8 cellular contexts compared by ENCODE assay signal in the genomic region with DNA sequence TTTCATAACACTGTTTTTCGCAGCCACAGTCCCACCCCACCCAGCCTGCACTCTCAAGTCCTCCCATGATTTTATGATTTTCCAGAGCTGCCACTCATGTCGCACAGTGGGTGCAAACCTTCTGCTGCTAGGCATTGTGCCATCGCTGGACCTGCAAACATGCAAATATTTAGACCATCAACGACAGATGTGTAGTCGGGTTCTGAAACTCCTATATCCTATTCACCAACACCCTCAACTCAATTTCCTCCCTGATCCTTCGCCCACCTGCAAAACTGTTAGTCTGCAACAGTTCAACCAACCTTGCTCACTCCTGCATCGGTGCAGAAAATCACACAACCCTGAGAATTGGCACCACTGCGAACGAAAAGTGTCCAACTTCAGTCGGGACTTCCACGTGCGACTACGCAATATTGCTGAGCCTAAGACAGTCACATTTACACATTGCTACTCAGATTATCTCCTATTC. TPM values are rescaled to one million over a fixed set of nuclear protein-coding genes. Genes with fewer than 3 reads are reported as not detected.
DNase-seq lines count a peak whose midpoint lies in the region; ATAC-seq, FAIRE-seq and TF ChIP-seq lines count a peak whose summit lies in the region.

No MANE protein-coding gene starts in this region.

- ATAC-seq in T-helper 17 cell, result no peak
- no peak for ATAC-seq in naive thymus-derived CD4-positive, alpha-beta T cell

- POLR2A ChIA-PET in endothelial cell of umbilical vein (lab: Charles Lee), result interaction anchor here (1.1 kb wide), 1 partner anchor 593 kb away, joined by 3 read pairs; no protein-coding TSS in a partner anchor
- POLR2A ChIA-PET in naive thymus-derived CD4-positive, alpha-beta T cell (lab: Charles Lee), result interaction anchor here (0.5 to 1.7 kb wide), 8 partner anchors 9 to 1068 kb away, joined by 3 to 6 read pairs (median 4); partner anchors contain the start of genes NOP58, TMEM237 and TRAK2

- peak overlapping the region; percentile 94 for H3K4me2 ChIP-seq in endothelial cell of umbilical vein (ENCODE audit: insufficient read depth, low read length)

- H3K27me3 Mint-ChIP-seq in HFFc6 (ENCODE audit: insufficient read depth) (peaks cover 2% of the 10 kb centered on the region), T-helper 17 cell (peaks cover 23% of the 10 kb centered on the region)
- H3K27me3 Mint-ChIP-seq in naive thymus-derived CD4-positive, alpha-beta T cell, result peaks cover 0 to 24% (median 0%) of the 10 kb centered on the region in 5 donors

- H2AFZ ChIP-seq in endothelial cell of umbilical vein (ENCODE audit: low read depth, low read length), result peak overlapping the region; percentile 99

- H3K36me3 ChIP-seq in endothelial cell of umbilical vein (ENCODE audit: control insufficient read depth in 2 of 2, extremely low read depth in 1 of 2, insufficient read depth in 2 of 2, low read length in 2 of 2), result no peaks in the 10 kb centered on the region
- peaks cover 0 to 4% (median 0%) of the 10 kb centered on the region in 3 experiments for H3K36me3 ChIP-seq in naive thymus-derived CD4-positive, alpha-beta T cell (ENCODE audit: control insufficient read depth in 2 of 3, insufficient read depth in 3 of 3, low read length in 3 of 3)

- peak overlapping the region; percentile 49 to 90 (median 79) for H3K4me3 ChIP-seq in endothelial cell of umbilical vein (replicated peaks in 1 of 3; ENCODE audit: insufficient read depth in 1 of 3, low read depth in 1 of 3, low read length in 3 of 3)
- H3K4me3 ChIP-seq in naive thymus-derived CD4-positive, alpha-beta T cell (ENCODE audit: low read length), result peak overlapping the region; percentile 96

- BruUV-seq in endothelial cell of umbilical vein (replicated peaks; lab: Mats Ljungman, UMichigan), result no TSS peak

- CTCF ChIA-PET in endothelial cell of umbilical vein (lab: Charles Lee), result interaction anchor here (0.8 to 1.6 kb wide), 4 partner anchors 13 to 79 kb away, joined by 3 to 14 read pairs (median 3); no protein-coding TSS in a partner anchor
- CTCF ChIA-PET in naive thymus-derived CD4-positive, alpha-beta T cell (lab: Charles Lee), result interaction anchor here (0.6 kb wide), 1 partner anchor 80 kb away, joined by 4 read pairs; no protein-coding TSS in a partner anchor

- H4K20me1 ChIP-seq in endothelial cell of umbilical vein (replicated peaks; ENCODE audit: control insufficient read depth, extremely low read depth, insufficient read depth, low read length), result no peaks in the 10 kb centered on the region

- TF ChIP-seq POLR2A in endothelial cell of umbilical vein (IDR thresholded peaks at IDR 0.05; ENCODE audit: low read depth, low read length), result no peak

- H3K4me1 Mint-ChIP-seq in HFFc6 (ENCODE audit: low read depth), result peaks cover 49% of the 10 kb centered on the region
- H3K4me1 Mint-ChIP-seq in T-helper 17 cell, result peaks cover 21% of the 10 kb centered on the region
- H3K4me1 Mint-ChIP-seq in naive thymus-derived CD4-positive, alpha-beta T cell, result peaks cover 5 to 36% (median 21%) of the 10 kb centered on the region in 7 donors

- no peaks in the 10 kb centered on the region for H3K9me3 Mint-ChIP-seq in HFFc6
- peaks cover 0 to 3% (median 0%) of the 10 kb centered on the region in 11 donors for H3K9me3 Mint-ChIP-seq in naive thymus-derived CD4-positive, alpha-beta T cell

- FAIRE-seq in endothelial cell of umbilical vein (lab: Jason Lieb, UNC) (no peak), urothelium cell line (lab: Jason Lieb, UNC) (no peak)

- intact Hi-C loops in endothelial cell of umbilical vein (cut with micrococcal nuclease), result loop anchor here (2.0 to 5.0 kb wide), 3 partner anchors 85 to 331 kb away; partner anchors contain the start of genes STRADB, TMEM237 and TRAK2
- intact Hi-C loops in naive thymus-derived CD4-positive, alpha-beta T cell (cut with micrococcal nuclease), result loop anchor here (1.0 to 10.0 kb wide), 27 partner anchors 139 to 1457 kb away; partner anchors contain the start of genes BMPR2 (in 2 of the 2), CARF (in 1 of the 2), CASP10 (in 1 of the 2) and CFLAR (in 1 of the 2)

- peak overlapping the region; percentile 14 for H3K27ac ChIP-seq in endothelial cell of umbilical vein (ENCODE audit: insufficient read depth, low read depth, low read length)
- H3K27ac ChIP-seq in naive thymus-derived CD4-positive, alpha-beta T cell (ENCODE audit: low read depth, low read length), result peak overlapping the region; percentile 84

- peak overlapping the region; percentile 74 for H3K9ac ChIP-seq in endothelial cell of umbilical vein (replicated peaks; ENCODE audit: extremely low read depth, insufficient read depth, low read length)

- H3K36me3 Mint-ChIP-seq in HFFc6 (ENCODE audit: low read depth), result peaks cover 6% of the 10 kb centered on the region
- H3K36me3 Mint-ChIP-seq in T-helper 17 cell (ENCODE audit: low read depth), result peaks cover 3% of the 10 kb centered on the region
- peaks cover 0 to 4% (median 0%) of the 10 kb centered on the region in 5 donors for H3K36me3 Mint-ChIP-seq in naive thymus-derived CD4-positive, alpha-beta T cell

- H3K9me1 ChIP-seq in endothelial cell of umbilical vein (replicated peaks; ENCODE audit: control insufficient read depth, extremely low read depth, insufficient read depth, low read length), result no peaks in the 10 kb centered on the region

- peaks cover 32% of the 10 kb centered on the region for H3K4me1 ChIP-seq in endothelial cell of umbilical vein (ENCODE audit: control insufficient read depth, extremely low read depth, insufficient read depth, low read length)
- H3K4me1 ChIP-seq in naive thymus-derived CD4-positive, alpha-beta T cell (ENCODE audit: control insufficient read depth in 2 of 2, insufficient read depth in 2 of 2, low read length in 2 of 2), result peaks cover 7 to 10% of the 10 kb centered on the region in 2 donors

- H3K27ac Mint-ChIP-seq in HFFc6 (peak overlapping the region; percentile 98), T-helper 17 cell (peak overlapping the region; percentile 95)
- H3K27ac Mint-ChIP-seq in naive thymus-derived CD4-positive, alpha-beta T cell, result peak overlapping the region; percentile 84 to 99 (median 97)

- no peaks in the 10 kb centered on the region for H3K9me3 ChIP-seq in T-helper 17 cell (ENCODE audit: control insufficient read depth, low read length, poor library complexity, severe bottlenecking)
- no peaks in the 10 kb centered on the region for H3K9me3 ChIP-seq in endothelial cell of umbilical vein (replicated peaks; ENCODE audit: control insufficient read depth, insufficient read depth, low read length)
- H3K9me3 ChIP-seq in naive thymus-derived CD4-positive, alpha-beta T cell (ENCODE audit: control insufficient read depth in 2 of 3, low read length in 3 of 3), result no peaks in the 10 kb centered on the region

- dilution Hi-C loops in endothelial cell of umbilical vein (cut with MboI; ENCODE audit: extremely low pct_ligation_motif_present, low sequenced_read_pairs), result no loop called here

- H3K4me3 Mint-ChIP-seq in HFFc6 (peak overlapping the region; percentile 97), T-helper 17 cell (peak overlapping the region; percentile 94)
- H3K4me3 Mint-ChIP-seq in naive thymus-derived CD4-positive, alpha-beta T cell, result peak overlapping the region; percentile 87 to 99 (median 98)

- H3K79me2 ChIP-seq in endothelial cell of umbilical vein (ENCODE audit: control insufficient read depth, insufficient read depth, low read length), result peaks cover 40% of the 10 kb centered on the region

- H3K27me3 ChIP-seq in endothelial cell of umbilical vein (ENCODE audit: control insufficient read depth in 2 of 2, insufficient read depth in 2 of 2, low read length in 2 of 2), result peaks cover 0 to 10% of the 10 kb centered on the region in 2 experiments
- H3K27me3 ChIP-seq in naive thymus-derived CD4-positive, alpha-beta T cell (ENCODE audit: control insufficient read depth in 2 of 2, insufficient read depth in 2 of 2, low read length in 2 of 2), result no peaks in the 10 kb centered on the region

- peak; percentile 36 for DNase-seq in D341Med (ENCODE audit: low spot score)
- no peak for DNase-seq in HFFc6
- no peak for DNase-seq in T-helper 17 cell
- DNase-seq in endothelial cell of umbilical vein (ENCODE audit: low read depth, low spot score), result no peak
- peak in 5 of 9 donors; percentile 1 to 29 (median 21) for DNase-seq in naive thymus-derived CD4-positive, alpha-beta T cell
- DNase-seq in urothelium cell line (ENCODE audit: low spot score), result peak; percentile 6
- DNase-seq in NK-92 treated with Interleukin-12 subunit alpha and Interleukin-12 subunit beta, amount 100 ng/mL, for 24 hours (lab: John Stamatoyannopoulos, UW), result no peak
- DNase-seq in activated effector memory CD4-positive, alpha-beta T cell treated with Interleukin-2 at 50 U/mL for 16 hours, result no peak

- TF ChIP-seq CTCF in HFFc6 (IDR thresholded peaks at IDR 0.05), result no peak
- no peak for TF ChIP-seq CTCF in endothelial cell of umbilical vein (IDR thresholded peaks at IDR 0.05; ENCODE audit: extremely low read depth in 1 of 2, insufficient read depth in 1 of 2, low read depth in 1 of 2, low read length in 2 of 2)

RNA-seq across cellular contexts. Expression of gene ALS2, which starts 0.9 kb away (rescaled TPM):
- 10 to 100 TPM; 44.8 to 54.0 (median 46.4) TPM for total RNA-seq in HFFc6 (2021; fragmentation: NEBNext Ultra II Directional; extraction: Animal tissue kit (Norgen Biotek cat#: 25700))
- 1 to 10 TPM; 6.6 to 6.7 TPM for total RNA-seq in T-helper 17 cell
- 34.6 and 36.1 TPM in 2 replicates for total RNA-seq in endothelial cell of umbilical vein
- 12.0 and 13.1 TPM in 2 replicates for polyA plus RNA-seq in endothelial cell of umbilical vein
- 12.6 and 13.3 TPM in 2 replicates for polyA plus RNA-seq in endothelial cell of umbilical vein (2011; cell fraction: cytosol; rRNA removed)
- 34.1 and 35.7 TPM in 2 replicates for polyA plus RNA-seq in endothelial cell of umbilical vein (2011; cell fraction: nucleus; rRNA removed)
- polyA plus RNA-seq in endothelial cell of umbilical vein (2012), result 23.8 and 25.1 TPM in 2 replicates
- 47.7 and 58.5 TPM in 2 replicates for polyA minus RNA-seq in endothelial cell of umbilical vein
- 3.6 TPM for polyA minus RNA-seq in endothelial cell of umbilical vein (2011; cell fraction: cytosol; rRNA and poly(A)+ RNA removed)
- polyA minus RNA-seq in endothelial cell of umbilical vein (2011; cell fraction: nucleus; rRNA and poly(A)+ RNA removed), result 40.4 and 57.2 TPM in 2 replicates
- total RNA-seq in naive thymus-derived CD4-positive, alpha-beta T cell, result 10 to 100 TPM in 4 of 5 experiments, 1 to 10 TPM in 1; 8.9 to 13.5 (median 10.7) TPM
- 1 to 10 TPM; 3.6 to 4.1 TPM for polyA plus RNA-seq in naive thymus-derived CD4-positive, alpha-beta T cell

RNA-seq across cellular contexts. Expression of gene CDK15, which starts 24.7 kb away (rescaled TPM):
- 10 to 100 TPM; 21.7 to 59.8 (median 49.4) TPM for total RNA-seq in HFFc6 (2021; fragmentation: NEBNext Ultra II Directional; extraction: Animal tissue kit (Norgen Biotek cat#: 25700))
- total RNA-seq in T-helper 17 cell (not detected), endothelial cell of umbilical vein (not detected in 2 replicates)
- not detected in 2 replicates for polyA plus RNA-seq in endothelial cell of umbilical vein
- polyA plus RNA-seq in endothelial cell of umbilical vein (2011; cell fraction: cytosol; rRNA removed), result not detected in 2 replicates
- not detected in 2 replicates for polyA plus RNA-seq in endothelial cell of umbilical vein (2011; cell fraction: nucleus; rRNA removed)
- not detected in 2 replicates for polyA plus RNA-seq in endothelial cell of umbilical vein (2012)
- not detected in 2 replicates for polyA minus RNA-seq in endothelial cell of umbilical vein
- not detected for polyA minus RNA-seq in endothelial cell of umbilical vein (2011; cell fraction: cytosol; rRNA and poly(A)+ RNA removed)
- not detected in 2 replicates for polyA minus RNA-seq in endothelial cell of umbilical vein (2011; cell fraction: nucleus; rRNA and poly(A)+ RNA removed)
- not detected for total RNA-seq in naive thymus-derived CD4-positive, alpha-beta T cell
- not detected for polyA plus RNA-seq in naive thymus-derived CD4-positive, alpha-beta T cell

Comparison
In these comparisons a context has a peak if more than half of its experiments do, and no peak if none do; other contexts are left out.
1. DNase-seq: peak in D341Med (single experiment), naive thymus-derived CD4-positive, alpha-beta T cell (5 of 9) and urothelium cell line (single experiment); none in HFFc6 (single experiment), T-helper 17 cell (0 of 3), endothelial cell of umbilical vein (single experiment), NK-92 treated with Interleukin-12 subunit alpha and Interleukin-12 subunit beta, amount 100 ng/mL, for 24 hours (single experiment) and activated effector memory CD4-positive, alpha-beta T cell treated with Interleukin-2 at 50 U/mL for 16 hours (single experiment).
2. RNA of gene CDK15, which starts 24.7 kb away (total RNA-seq): 21.7 to 59.8 TPM in HFFc6; not detected in T-helper 17 cell, not detected in endothelial cell of umbilical vein and not detected in naive thymus-derived CD4-positive, alpha-beta T cell; every median in the first group is over 10 times any median in the second.
3. Peak in every context shown above with its lines, with median percentiles within 50 percentile points of each other: H3K27ac Mint-ChIP-seq and H3K4me3 Mint-ChIP-seq.